1 cellular context compared by ENCODE assay signal in genomic region chr2:37020212-37020886, GRCh38.
TF ChIP-seq lines count a peak whose summit lies in the region.

No MANE protein-coding gene starts in this region.

TF ChIP-seq in WTC11, 78 proteins besides CTCF, POLR2A, EP300 and RAD21 (continued from another document):
- no peak for TF ChIP-seq ZBTB43 (CRISPR knock-in tag; IDR thresholded peaks at IDR 0.05)
- no peak for TF ChIP-seq ZNF512 (CRISPR knock-in tag; IDR thresholded peaks at IDR 0.05; ENCODE audit: borderline replicate concordance)
- TF ChIP-seq MAX (CRISPR knock-in tag; IDR thresholded peaks at IDR 0.05), result no peak
- no peak for TF ChIP-seq EMX1 (CRISPR knock-in tag; IDR thresholded peaks at IDR 0.05)
- no peak for TF ChIP-seq ZMAT4 (CRISPR knock-in tag; IDR thresholded peaks at IDR 0.05)
- TF ChIP-seq GRHL2 (CRISPR knock-in tag; IDR thresholded peaks at IDR 0.05; ENCODE audit: insufficient replicate concordance, severe bottlenecking), result no peak
- TF ChIP-seq ATF2 (CRISPR knock-in tag; IDR thresholded peaks at IDR 0.05; ENCODE audit: borderline replicate concordance, low read depth), result no peak
- TF ChIP-seq NFYB (CRISPR knock-in tag; conservative IDR thresholded peaks at IDR 0.05; ENCODE audit: low read depth), result no peak
- TF ChIP-seq ZNF532 (CRISPR knock-in tag; IDR thresholded peaks at IDR 0.05; ENCODE audit: borderline replicate concordance), result no peak
